ENCODE assay signal across 19 cellular contexts in the genomic region with DNA sequence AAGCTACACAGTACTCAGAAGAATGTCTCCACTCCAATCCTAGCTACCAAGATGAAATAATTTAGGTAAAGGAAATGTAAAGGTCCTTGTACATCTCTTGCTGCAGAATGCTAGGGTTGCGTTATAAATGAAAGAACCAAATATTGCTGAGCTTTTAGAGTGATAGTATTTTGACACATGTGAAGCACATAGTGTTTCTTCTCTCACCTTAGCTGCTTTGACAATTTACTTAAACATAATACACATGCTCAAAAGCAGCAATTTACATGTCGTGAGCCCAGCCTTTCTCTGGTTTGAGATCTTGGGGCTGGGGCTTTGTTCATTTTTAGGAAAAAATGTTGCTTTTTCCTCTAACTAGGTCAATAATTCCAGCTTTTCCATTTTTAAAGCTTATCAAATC.
"Had no signal": no experiment of that assay in that cellular context is flagged by ENCODE, and none has a peak within 500 bp of the region (broad histone marks: within the 10 kb centered on the region; RNA-seq: fewer than 3 reads in every experiment).

No MANE protein-coding gene starts in this region.

- H3K36me3 Mint-ChIP-seq: activated CD4-positive, alpha-beta memory T cell treated with anti-CD3 and anti-CD28 coated beads for 36 hours; activated CD8-positive, alpha-beta memory T cell treated with anti-CD3 and anti-CD28 coated beads, Interleukin-2, amount 10 ng/mL, durations not matched to agents 7 days and 5 days had no signal

- H3K27me3 ChIP-seq: cardiac muscle cell, SJSA1, suprapubic skin, upper lobe of left lung had no signal

- H3K27ac Mint-ChIP-seq: activated CD4-positive, alpha-beta memory T cell treated with anti-CD3 and anti-CD28 coated beads for 36 hours; activated CD8-positive, alpha-beta memory T cell treated with anti-CD3 and anti-CD28 coated beads, Interleukin-2, amount 10 ng/mL, durations not matched to agents 7 days and 5 days had no signal

- DNase-seq: activated CD4-positive, alpha-beta memory T cell treated with anti-CD3 and anti-CD28 coated beads for 36 hours; activated CD8-positive, alpha-beta memory T cell treated with anti-CD3 and anti-CD28 coated beads, Interleukin-2, amount 10 ng/mL, durations not matched to agents 7 days and 5 days; activated effector memory CD4-positive, alpha-beta T cell treated with Interleukin-2 at 50 U/mL for 16 hours; activated naive CD4-positive, alpha-beta T cell treated with anti-CD3 and anti-CD28 coated beads, Interleukin-2, amount 50 U/mL, for 16 hours; activated T-cell treated with anti-CD3 and anti-CD28 coated beads, Interleukin-2, amount 50 U/mL, for 1 hour; erythroblast; glutamatergic neuron; kidney glomerular epithelial cell; mesendoderm; right cardiac atrium; stimulated activated naive CD8-positive, alpha-beta T cell treated with anti-CD3 and anti-CD28 coated beads, Interleukin-15, Interleukin-2, amounts not matched to agents 100 U/mL and 50 U/mL, for 24 hours; T-helper 1 cell; upper lobe of left lung had no signal

- H3K4me3 Mint-ChIP-seq: activated CD4-positive, alpha-beta memory T cell treated with anti-CD3 and anti-CD28 coated beads for 36 hours; activated CD8-positive, alpha-beta memory T cell treated with anti-CD3 and anti-CD28 coated beads, Interleukin-2, amount 10 ng/mL, durations not matched to agents 7 days and 5 days had no signal

- H3K9me3 Mint-ChIP-seq: activated CD4-positive, alpha-beta memory T cell treated with anti-CD3 and anti-CD28 coated beads for 36 hours had no signal

- H3K4me1 ChIP-seq: parathyroid adenoma, SJSA1, suprapubic skin, upper lobe of left lung had no signal

- H3K27ac ChIP-seq: cardiac muscle cell, parathyroid adenoma, SJSA1, suprapubic skin, VCaP had no signal

- H3K4me1 Mint-ChIP-seq: activated CD8-positive, alpha-beta memory T cell treated with anti-CD3 and anti-CD28 coated beads, Interleukin-2, amount 10 ng/mL, durations not matched to agents 7 days and 5 days had no signal

- H3K9me3 ChIP-seq: SJSA1, suprapubic skin, upper lobe of left lung had no signal

- H3K4me3 ChIP-seq: cardiac muscle cell, SJSA1, smooth muscle cell, suprapubic skin, upper lobe of left lung had no signal

- H3K36me3 ChIP-seq: cardiac muscle cell, SJSA1, suprapubic skin, upper lobe of left lung had no signal

- H3K27me3 Mint-ChIP-seq: activated CD4-positive, alpha-beta memory T cell treated with anti-CD3 and anti-CD28 coated beads for 36 hours; activated CD8-positive, alpha-beta memory T cell treated with anti-CD3 and anti-CD28 coated beads, Interleukin-2, amount 10 ng/mL, durations not matched to agents 7 days and 5 days had no signal
